In genomic region chr5:96344678-96345612, GRCh38 we compare ENCODE assay signal across 8 cellular contexts.
DNase-seq lines count a peak whose midpoint lies in the region; ATAC-seq and TF ChIP-seq lines count a peak whose summit lies in the region.

No MANE protein-coding gene starts in this region.

- H3K4me1 ChIP-seq in right atrium auricular region, result peaks cover 0 to 4% of the 10 kb centered on the region in 2 donors
- peaks cover 0 to 14% (median 2%) of the 10 kb centered on the region in 6 donors for H3K4me1 ChIP-seq in spleen

- H3K9me3 ChIP-seq in right atrium auricular region (no peaks in the 10 kb centered on the region), spleen (no peaks in the 10 kb centered on the region)

- no peak for TF ChIP-seq POLR2A in spleen (IDR thresholded peaks at IDR 0.05)

- no peak overlapping the region for H3K4me3 ChIP-seq in right atrium auricular region
- no peak overlapping the region for H3K4me3 ChIP-seq in spleen

- WGBS in spleen, 5 donors, result 30 to 37% (median 34%) methylated on average over 6 of the region's 6 CpGs

- intact Hi-C loops in spleen (cut with DNase I; ENCODE audit: low total_unique reads), result loop anchor here (5.0 to 10.0 kb wide), 2 partner anchors 257 to 570 kb away; no protein-coding TSS in a partner anchor

- TF ChIP-seq CTCF in right atrium auricular region (IDR thresholded peaks at IDR 0.05) (peak; percentile 44 to 69), spleen (IDR thresholded peaks at IDR 0.05 in 8 of 11, conservative IDR thresholded peaks at IDR 0.05 in 3 of 11) (peak in 10 of 11 experiments; percentile 15 to 63 (median 46))

- no peak overlapping the region for H3K27ac ChIP-seq in right atrium auricular region
- no peak overlapping the region for H3K27ac ChIP-seq in spleen

- H3K36me3 ChIP-seq in right atrium auricular region (no peaks in the 10 kb centered on the region), spleen (no peaks in the 10 kb centered on the region)

- DNase-seq in Daoy (ENCODE audit: low read depth) (peak; percentile 67), NCI-H446 treated with DMSO at 0.1 percent for 48 hours (lab: John Stamatoyannopoulos, UW) (peak; percentile 56), amniotic stem cell (lab: John Stamatoyannopoulos, UW) (peak; percentile 41), right atrium auricular region (ENCODE audit: low spot score) (no peak), spleen (no peak), NK-92 (lab: John Stamatoyannopoulos, UW; ENCODE audit: unreplicated experiment) (no peak)

- no peaks in the 10 kb centered on the region for H3K27me3 ChIP-seq in right atrium auricular region
- H3K27me3 ChIP-seq in spleen (replicated peaks in 1 of 7), result peaks cover 0 to 3% (median 0%) of the 10 kb centered on the region in 7 donors

- peak; percentile 94 for ATAC-seq in GM19452 (IDR thresholded peaks at IDR 0.05; ENCODE audit: unreplicated experiment)
- peak; percentile 92 for ATAC-seq in HG03342 (IDR thresholded peaks at IDR 0.05; ENCODE audit: unreplicated experiment)

Comparison
In these comparisons a context has a peak if more than half of its experiments do, and no peak if none do; other contexts are left out.
1. DNase-seq: peak in Daoy (single experiment), NCI-H446 treated with DMSO at 0.1 percent for 48 hours (single experiment) and amniotic stem cell (single experiment); none in right atrium auricular region (single experiment), spleen (single experiment) and NK-92 (single experiment).